25 cellular contexts compared by ENCODE assay signal in genomic region chr4:121827851-121828250, GRCh38. TPM values are rescaled to one million over a fixed set of nuclear protein-coding genes. Genes with fewer than 3 reads are reported as not detected.
A peak's percentile ranks its signal among the peaks of the same experiment; 100 is the strongest.
DNase-seq lines count a peak whose midpoint lies in the region; ATAC-seq, FAIRE-seq and TF ChIP-seq lines count a peak whose summit lies in the region.
"Had no signal": no experiment of that assay in that cellular context is flagged by ENCODE, and none has a peak within 500 bp of the region (broad histone marks: within the 10 kb centered on the region; RNA-seq: fewer than 3 reads in every experiment).

No MANE protein-coding gene starts in this region.

- peak; percentile 0 to 2 for DNase-seq in A549 (ENCODE audit: low read depth in 1 of 2, low spot score in 1 of 2)
- peak; percentile 29 for DNase-seq in HFFc6
- DNase-seq in astrocyte (ENCODE audit: low read depth): peak; percentile 22
- peak; percentile 33 to 76 for DNase-seq in foreskin fibroblast
- no peak for DNase-seq in midbrain (lab: John Stamatoyannopoulos, UW)
- no peak for DNase-seq in activated naive CD8-positive, alpha-beta T cell treated with anti-CD3 and anti-CD28 coated beads, Interleukin-2, amount 50 U/mL, for 24 hours
- DNase-seq in endothelial cell (ENCODE audit: low spot score): no peak
- DNase-seq: activated CD4-positive, alpha-beta T cell treated with anti-CD3 and anti-CD28 coated beads, Interleukin-2, amount 50 U/mL, for 4 hours; activated T-cell treated with anti-CD3 and anti-CD28 coated beads, Interleukin-2, amount 50 U/mL, for 1 hour; AML-193; effector CD4-positive, alpha-beta T cell; GDM1; lower lobe of right lung; MM.1S; natural killer cell; NCI-H1930; NCI-H69 had no signal

- peaks cover 8% of the 10 kb centered on the region for H3K79me2 ChIP-seq in astrocyte (ENCODE audit: insufficient read depth, low read length)

- peaks cover 14% of the 10 kb centered on the region; the same call in 1 of the 3 replicates for H3K4me1 ChIP-seq in A549
- H3K4me1 ChIP-seq in astrocyte (ENCODE audit: insufficient read depth, low read length): no peaks in the 10 kb centered on the region

- H3K27ac ChIP-seq in A549: no peak overlapping the region
- H3K27ac ChIP-seq in astrocyte (ENCODE audit: low read depth, low read length): no peak overlapping the region
- H3K27ac ChIP-seq: cardiac muscle cell, lower lobe of right lung, SK-N-MC had no signal

- H3K36me3 ChIP-seq in astrocyte (ENCODE audit: insufficient read depth, low read length): no peaks in the 10 kb centered on the region

- peaks cover 5% of the 10 kb centered on the region; the same call in 1 of the 2 replicates for H3K27me3 Mint-ChIP-seq in HFFc6 (ENCODE audit: insufficient read depth)
- H3K27me3 Mint-ChIP-seq in astrocyte (ENCODE audit: low read depth, unreplicated experiment): no peaks in the 10 kb centered on the region
- H3K27me3 Mint-ChIP-seq in activated naive CD8-positive, alpha-beta T cell treated with anti-CD3 and anti-CD28 coated beads, Interleukin-2, amount 50 U/mL, for 24 hours: no peaks in the 10 kb centered on the region
- H3K27me3 Mint-ChIP-seq in endothelial cell (ENCODE audit: unreplicated experiment): peaks cover 8% of the 10 kb centered on the region
- H3K27me3 Mint-ChIP-seq: activated naive CD4-positive, alpha-beta T cell treated with anti-CD3 and anti-CD28 coated beads, Interleukin-2, amount 50 U/mL, for 24 hours had no signal

- H3K9me3 ChIP-seq in A549 (no peaks in the 10 kb centered on the region), astrocyte (ENCODE audit: insufficient read depth, low read depth, low read length) (no peaks in the 10 kb centered on the region)
- H3K9me3 ChIP-seq: lower lobe of right lung had no signal

- WGBS in A549 (ENCODE audit: missing lambda C conversion rate): 88% methylated on average over 1 of the region's 1 CpG

- H3K9me3 Mint-ChIP-seq in HFFc6: no peaks in the 10 kb centered on the region
- no peaks in the 10 kb centered on the region for H3K9me3 Mint-ChIP-seq in astrocyte (ENCODE audit: unreplicated experiment)
- H3K9me3 Mint-ChIP-seq in activated naive CD8-positive, alpha-beta T cell treated with anti-CD3 and anti-CD28 coated beads, Interleukin-2, amount 50 U/mL, for 24 hours: no peaks in the 10 kb centered on the region
- H3K9me3 Mint-ChIP-seq in endothelial cell (ENCODE audit: unreplicated experiment): no peaks in the 10 kb centered on the region
- H3K9me3 Mint-ChIP-seq: activated naive CD4-positive, alpha-beta T cell treated with anti-CD3 and anti-CD28 coated beads, Interleukin-2, amount 50 U/mL, for 24 hours; GM23338; natural killer cell had no signal

- TF ChIP-seq RAD21 in A549 (conservative IDR thresholded peaks at IDR 0.05 in 1 of 2, IDR thresholded peaks at IDR 0.05 in 1 of 2): no peak

- TF ChIP-seq CTCF in A549 (IDR thresholded peaks at IDR 0.05) (no peak), HFFc6 (IDR thresholded peaks at IDR 0.05) (no peak), astrocyte (IDR thresholded peaks at IDR 0.05; ENCODE audit: insufficient read depth, low read depth, low read length) (no peak), foreskin fibroblast (IDR thresholded peaks at IDR 0.05; ENCODE audit: low read depth, low read length) (no peak), endothelial cell (IDR thresholded peaks at IDR 0.05; ENCODE audit: unreplicated experiment) (no peak)

- H3K9ac ChIP-seq in astrocyte (ENCODE audit: low read length): no peak overlapping the region

- no peak for FAIRE-seq in A549 (lab: Jason Lieb, UNC)
- peak; percentile 49 for FAIRE-seq in astrocyte (lab: Jason Lieb, UNC)
- FAIRE-seq: frontal cortex, GM12892, TTC549 had no signal

- H3K4me3 Mint-ChIP-seq in HFFc6 (no peak overlapping the region), astrocyte (ENCODE audit: unreplicated experiment) (no peak overlapping the region), endothelial cell (ENCODE audit: unreplicated experiment) (no peak overlapping the region)
- no peak overlapping the region for H3K4me3 Mint-ChIP-seq in activated naive CD8-positive, alpha-beta T cell treated with anti-CD3 and anti-CD28 coated beads, Interleukin-2, amount 50 U/mL, for 24 hours
- H3K4me3 Mint-ChIP-seq: activated naive CD4-positive, alpha-beta T cell treated with anti-CD3 and anti-CD28 coated beads, Interleukin-2, amount 50 U/mL, for 24 hours; GM23338; natural killer cell had no signal

- H3K36me3 Mint-ChIP-seq in HFFc6 (ENCODE audit: low read depth) (peaks cover 13% of the 10 kb centered on the region), astrocyte (ENCODE audit: low read depth, unreplicated experiment) (no peaks in the 10 kb centered on the region), endothelial cell (ENCODE audit: low read depth, unreplicated experiment) (peaks cover 5% of the 10 kb centered on the region)
- peaks cover 16% of the 10 kb centered on the region for H3K36me3 Mint-ChIP-seq in activated naive CD8-positive, alpha-beta T cell treated with anti-CD3 and anti-CD28 coated beads, Interleukin-2, amount 50 U/mL, for 24 hours (ENCODE audit: low read depth)
- H3K36me3 Mint-ChIP-seq: natural killer cell had no signal

- H4K20me1 ChIP-seq in astrocyte (ENCODE audit: insufficient read depth, low read length): no peaks in the 10 kb centered on the region

- no peak for TF ChIP-seq EP300 in A549 (IDR thresholded peaks at IDR 0.05)

- ATAC-seq in A549: no peak
- ATAC-seq in HG03521 (IDR thresholded peaks at IDR 0.05; ENCODE audit: unreplicated experiment): no peak
- no peak for ATAC-seq in activated naive CD8-positive, alpha-beta T cell treated with anti-CD3 and anti-CD28 coated beads, Interleukin-2, amount 50 U/mL, for 24 hours
- ATAC-seq: GM23338, lower lobe of right lung, natural killer cell had no signal

- POLR2A ChIA-PET in A549 (lab: Yijun Ruan, JAX): no interaction called here

- no peaks in the 10 kb centered on the region for H3K27me3 ChIP-seq in astrocyte (ENCODE audit: insufficient read depth, low read length)
- H3K27me3 ChIP-seq: cardiac muscle cell had no signal

- H3K4me2 ChIP-seq in A549 (no peak overlapping the region), astrocyte (ENCODE audit: low read length) (no peak overlapping the region)
- H3K4me2 ChIP-seq: GM23338 had no signal

- no peak for TF ChIP-seq POLR2A in A549 (IDR thresholded peaks at IDR 0.05; ENCODE audit: low read length)

- H2AFZ ChIP-seq in astrocyte (ENCODE audit: low read depth, low read length): no peak overlapping the region
- H2AFZ ChIP-seq: GM23338 had no signal

- H3K4me1 Mint-ChIP-seq in HFFc6 (ENCODE audit: low read depth): peaks cover 23% of the 10 kb centered on the region
- peaks cover 3% of the 10 kb centered on the region for H3K4me1 Mint-ChIP-seq in astrocyte (ENCODE audit: low read depth, unreplicated experiment)
- H3K4me1 Mint-ChIP-seq in activated naive CD8-positive, alpha-beta T cell treated with anti-CD3 and anti-CD28 coated beads, Interleukin-2, amount 50 U/mL, for 24 hours: peaks cover 8% of the 10 kb centered on the region
- H3K4me1 Mint-ChIP-seq in endothelial cell (ENCODE audit: unreplicated experiment): no peaks in the 10 kb centered on the region

- no peak overlapping the region for H3K27ac Mint-ChIP-seq in HFFc6
- no peak overlapping the region for H3K27ac Mint-ChIP-seq in astrocyte (ENCODE audit: unreplicated experiment)
- H3K27ac Mint-ChIP-seq in activated naive CD8-positive, alpha-beta T cell treated with anti-CD3 and anti-CD28 coated beads, Interleukin-2, amount 50 U/mL, for 24 hours: no peak overlapping the region
- no peak overlapping the region for H3K27ac Mint-ChIP-seq in endothelial cell (ENCODE audit: unreplicated experiment)
- H3K27ac Mint-ChIP-seq: activated naive CD4-positive, alpha-beta T cell treated with anti-CD3 and anti-CD28 coated beads, Interleukin-2, amount 50 U/mL, for 24 hours; GM23338; natural killer cell had no signal

- H3K4me3 ChIP-seq in A549: no peak overlapping the region
- no peak overlapping the region for H3K4me3 ChIP-seq in astrocyte (ENCODE audit: insufficient read depth, low read depth, low read length)
- no peak overlapping the region for H3K4me3 ChIP-seq in foreskin fibroblast (ENCODE audit: low read depth in 1 of 2, low read length in 2 of 2)
- H3K4me3 ChIP-seq: cardiac muscle cell, GM23338, lower lobe of right lung, SK-N-MC had no signal

- CTCF ChIA-PET in A549 (lab: Yijun Ruan, JAX): no interaction called here

TF ChIP-seq in A549, 52 proteins besides CTCF, POLR2A, EP300 and RAD21:
- no peak for TF ChIP-seq FOSL2 (IDR thresholded peaks at IDR 0.05)
- TF ChIP-seq FOSL2 (CRISPR knock-in tag; IDR thresholded peaks at IDR 0.05): peak; percentile 8; the same call in 1 of the 2 replicates
- no peak for TF ChIP-seq CHD4 (IDR thresholded peaks at IDR 0.05; ENCODE audit: borderline replicate concordance)
- peak; percentile 27; the same call in 1 of the 2 replicates for TF ChIP-seq JUNB (IDR thresholded peaks at IDR 0.05)

RNA-seq across cellular contexts. Expression of gene CCNA2, which starts 4.2 kb away (rescaled TPM):
- 44.2 and 51.0 TPM in 2 replicates for polyA plus RNA-seq in A549 (2011; rRNA removed)
- polyA plus RNA-seq in A549 (2012; cell fraction: cytosol; rRNA removed): 25.3 and 29.7 TPM in 2 replicates
- 19.0 and 24.0 TPM in 2 replicates for polyA plus RNA-seq in A549 (2012; cell fraction: nucleus; rRNA removed)
- 33.2 to 36.8 TPM (median 34.9 TPM) in 3 replicates for polyA plus RNA-seq in A549 (2017; fragmentation: RNase III; extraction: RNeasy Plus Mini Kit Qiagen cat#74134 plus additional on column Dnase treatment)
- 13.6 and 16.0 TPM in 2 replicates for polyA minus RNA-seq in A549 (2011; rRNA and poly(A)+ RNA removed)
- total RNA-seq in HFFc6 (2021; fragmentation: NEBNext Ultra II Directional; extraction: Animal tissue kit (Norgen Biotek cat#: 25700)): 10 to 100 TPM; 30.0 to 77.0 (median 68.9) TPM
- total RNA-seq in astrocyte: 4.4 and 6.2 TPM in 2 replicates
- 11.4 TPM for total RNA-seq in endothelial cell (ENCODE audit: unreplicated experiment)

RNA-seq across cellular contexts. Expression of gene EXOSC9, which starts 26.7 kb away (rescaled TPM):
- polyA plus RNA-seq in A549 (2011; rRNA removed): 30.7 and 43.1 TPM in 2 replicates
- 15.0 and 16.9 TPM in 2 replicates for polyA plus RNA-seq in A549 (2012; cell fraction: cytosol; rRNA removed)
- polyA plus RNA-seq in A549 (2012; cell fraction: nucleus; rRNA removed): 12.0 and 14.4 TPM in 2 replicates
- polyA plus RNA-seq in A549 (2017; fragmentation: RNase III; extraction: RNeasy Plus Mini Kit Qiagen cat#74134 plus additional on column Dnase treatment): 31.6 to 36.2 TPM (median 33.6 TPM) in 3 replicates
- 18.0 and 23.7 TPM in 2 replicates for polyA minus RNA-seq in A549 (2011; rRNA and poly(A)+ RNA removed)
- 10 to 100 TPM; 30.5 to 57.2 (median 49.4) TPM for total RNA-seq in HFFc6 (2021; fragmentation: NEBNext Ultra II Directional; extraction: Animal tissue kit (Norgen Biotek cat#: 25700))
- 14.4 and 18.3 TPM in 2 replicates for total RNA-seq in astrocyte
- 29.3 TPM for total RNA-seq in endothelial cell (ENCODE audit: unreplicated experiment)

RNA-seq across cellular contexts. Expression of gene BBS7, which starts 42.4 kb away (rescaled TPM):
- polyA plus RNA-seq in A549 (2011; rRNA removed) (13.8 and 17.7 TPM in 2 replicates), A549 (2017; fragmentation: RNase III; extraction: RNeasy Plus Mini Kit Qiagen cat#74134 plus additional on column Dnase treatment) (11.1 to 12.6 TPM (median 12.5 TPM) in 3 replicates)
- polyA plus RNA-seq in A549 (2012; cell fraction: cytosol; rRNA removed): 9.3 and 9.4 TPM in 2 replicates
- polyA plus RNA-seq in A549 (2012; cell fraction: nucleus; rRNA removed): 6.0 and 14.3 TPM in 2 replicates
- 5.5 and 6.1 TPM in 2 replicates for polyA minus RNA-seq in A549 (2011; rRNA and poly(A)+ RNA removed)
- 10 to 100 TPM; 20.3 to 30.0 (median 24.0) TPM for total RNA-seq in HFFc6 (2021; fragmentation: NEBNext Ultra II Directional; extraction: Animal tissue kit (Norgen Biotek cat#: 25700))
- total RNA-seq in astrocyte (21.0 TPM in 2 replicates), endothelial cell (ENCODE audit: unreplicated experiment) (20.4 TPM)

Comparison
In these comparisons a context has a peak if more than half of its experiments do, and no peak if none do; other contexts are left out.
1. DNase-seq: peak in A549 (2 of 2), HFFc6 (single experiment), astrocyte (single experiment) and foreskin fibroblast (2 of 2); none in midbrain (single experiment), activated naive CD8-positive, alpha-beta T cell treated with anti-CD3 and anti-CD28 coated beads, Interleukin-2, amount 50 U/mL, for 24 hours (single experiment) and endothelial cell (single experiment).